ENCODE assay signal across 8 cellular contexts in genomic region chr14:50002926-50003212, GRCh38.
A peak's percentile ranks its signal among the peaks of the same experiment; 100 is the strongest.
DNase-seq lines count a peak whose midpoint lies in the region; ATAC-seq and TF ChIP-seq lines count a peak whose summit lies in the region.

No MANE protein-coding gene starts in this region.

- no peaks in the 10 kb centered on the region for H4K20me1 ChIP-seq in smooth muscle cell (ENCODE audit: low read depth)

- no peaks in the 10 kb centered on the region for H3K9me3 Mint-ChIP-seq in activated CD8-positive, alpha-beta T cell treated with anti-CD3 and anti-CD28 coated beads, Interleukin-2, amount 10 ng/mL, durations not matched to agents 7 days and 5 days (ENCODE audit: insufficient read depth)

- H3K4me2 ChIP-seq in smooth muscle cell = peak overlapping the region; percentile 85

- ATAC-seq in activated CD8-positive, alpha-beta T cell treated with anti-CD3 and anti-CD28 coated beads, Interleukin-2, amount 10 ng/mL, durations not matched to agents 7 days and 5 days = no peak

- peak overlapping the region; percentile 48 for H3K4me3 ChIP-seq in HFF-Myc (replicated peaks; ENCODE audit: low read depth, low read length)
- H3K4me3 ChIP-seq in iPS DF 6.9 (ENCODE audit: low read length) = peak overlapping the region; percentile 19; the same call in 1 of the 2 replicates
- H3K4me3 ChIP-seq in smooth muscle cell = peak overlapping the region; percentile 47

- no peak for DNase-seq in HFF-Myc (ENCODE audit: extremely low read depth, low read depth)
- DNase-seq in activated CD8-positive, alpha-beta T cell treated with anti-CD3 and anti-CD28 coated beads, Interleukin-2, amount 10 ng/mL, durations not matched to agents 7 days and 5 days = no peak
- no peak for DNase-seq in iPS DF 6.9 (ENCODE audit: low read depth, low spot score)
- no peak for DNase-seq in smooth muscle cell (lab: John Stamatoyannopoulos, UW; ENCODE audit: unreplicated experiment)
- no peak for DNase-seq in anterior cingulate cortex (lab: John Stamatoyannopoulos, UW)
- no peak for DNase-seq in inferior parietal cortex (ENCODE audit: extremely low spot score)
- no peak for DNase-seq in iPS-NIHi11 (ENCODE audit: low spot score)
- no peak for DNase-seq in retina

- H3K36me3 ChIP-seq in iPS DF 6.9 (ENCODE audit: control insufficient read depth, insufficient read depth, low read length) (no peaks in the 10 kb centered on the region), smooth muscle cell (ENCODE audit: low read depth) (no peaks in the 10 kb centered on the region)

- H3K27ac Mint-ChIP-seq in activated CD8-positive, alpha-beta T cell treated with anti-CD3 and anti-CD28 coated beads, Interleukin-2, amount 10 ng/mL, durations not matched to agents 7 days and 5 days = peak overlapping the region; percentile 96

- H3K9me3 ChIP-seq in iPS DF 6.9 (ENCODE audit: control insufficient read depth, insufficient read depth, low read length) (no peaks in the 10 kb centered on the region), smooth muscle cell (replicated peaks; ENCODE audit: low read depth) (no peaks in the 10 kb centered on the region)

- no peaks in the 10 kb centered on the region for H3K27me3 Mint-ChIP-seq in activated CD8-positive, alpha-beta T cell treated with anti-CD3 and anti-CD28 coated beads, Interleukin-2, amount 10 ng/mL, durations not matched to agents 7 days and 5 days (ENCODE audit: low read depth)

- H3K27me3 ChIP-seq in iPS DF 6.9 (ENCODE audit: control insufficient read depth, insufficient read depth, low read length) (no peaks in the 10 kb centered on the region), smooth muscle cell (ENCODE audit: low read depth) (no peaks in the 10 kb centered on the region)

- peaks cover 10% of the 10 kb centered on the region for H3K4me1 ChIP-seq in iPS DF 6.9 (ENCODE audit: control insufficient read depth, insufficient read depth, low read length)
- H3K4me1 ChIP-seq in smooth muscle cell (ENCODE audit: low read depth) = peaks cover 26% of the 10 kb centered on the region

- H3K9ac ChIP-seq in smooth muscle cell (ENCODE audit: low read depth) = peak overlapping the region; percentile 87

- H3K4me1 Mint-ChIP-seq in activated CD8-positive, alpha-beta T cell treated with anti-CD3 and anti-CD28 coated beads, Interleukin-2, amount 10 ng/mL, durations not matched to agents 7 days and 5 days (ENCODE audit: low read depth) = peaks cover 80% of the 10 kb centered on the region

- POLR2A ChIA-PET in activated CD8-positive, alpha-beta T cell treated with anti-CD3 and anti-CD28 coated beads, Interleukin-2, amount 10 ng/mL, durations not matched to agents 7 days and 5 days (lab: Charles Lee) = interaction anchor here (0.8 to 9.0 kb wide), 33 partner anchors 8 to 151 kb away, joined by 3 to 307 read pairs (median 7); partner anchors contain the start of genes ARF6, NEMF and VCPKMT

- H3F3A ChIP-seq in smooth muscle cell (ENCODE audit: low read depth) = peaks cover 45% of the 10 kb centered on the region

- no peak overlapping the region for H3K27ac ChIP-seq in iPS DF 6.9 (ENCODE audit: low read length)
- H3K27ac ChIP-seq in smooth muscle cell (ENCODE audit: low read depth) = peak overlapping the region; percentile 98

- no peak for TF ChIP-seq CTCF in HFF-Myc (IDR thresholded peaks at IDR 0.05; ENCODE audit: low read depth, low read length, missing control alignments)
- TF ChIP-seq CTCF in smooth muscle cell (IDR thresholded peaks at IDR 0.05; ENCODE audit: borderline replicate concordance, insufficient read depth, poor library complexity, severe bottlenecking) = no peak

- peaks cover 26% of the 10 kb centered on the region for H3K36me3 Mint-ChIP-seq in activated CD8-positive, alpha-beta T cell treated with anti-CD3 and anti-CD28 coated beads, Interleukin-2, amount 10 ng/mL, durations not matched to agents 7 days and 5 days (ENCODE audit: low read depth)

- peak overlapping the region; percentile 76 for H3K4me3 Mint-ChIP-seq in activated CD8-positive, alpha-beta T cell treated with anti-CD3 and anti-CD28 coated beads, Interleukin-2, amount 10 ng/mL, durations not matched to agents 7 days and 5 days

- no CpG with 5 or more reads among the region's 7 CpGs for WGBS in iPS DF 6.9 (ENCODE audit: insufficient coverage, insufficient read length)
- WGBS in smooth muscle cell (ENCODE audit: low lambda C conversion rate) = 18% methylated on average over 7 of the region's 7 CpGs

- H3K79me2 ChIP-seq in smooth muscle cell (ENCODE audit: low read depth) = no peaks in the 10 kb centered on the region

- CTCF ChIA-PET in activated CD8-positive, alpha-beta T cell treated with anti-CD3 and anti-CD28 coated beads, Interleukin-2, amount 10 ng/mL, durations not matched to agents 7 days and 5 days (lab: Charles Lee) = interaction anchor here (0.7 to 6.5 kb wide), 20 partner anchors 23 to 141 kb away, joined by 3 to 89 read pairs (median 5); partner anchors contain the start of gene ARF6

- H2AFZ ChIP-seq in smooth muscle cell (ENCODE audit: low read depth) = peak overlapping the region; percentile 67
